23 cellular contexts compared by ENCODE assay signal in the genomic region with DNA sequence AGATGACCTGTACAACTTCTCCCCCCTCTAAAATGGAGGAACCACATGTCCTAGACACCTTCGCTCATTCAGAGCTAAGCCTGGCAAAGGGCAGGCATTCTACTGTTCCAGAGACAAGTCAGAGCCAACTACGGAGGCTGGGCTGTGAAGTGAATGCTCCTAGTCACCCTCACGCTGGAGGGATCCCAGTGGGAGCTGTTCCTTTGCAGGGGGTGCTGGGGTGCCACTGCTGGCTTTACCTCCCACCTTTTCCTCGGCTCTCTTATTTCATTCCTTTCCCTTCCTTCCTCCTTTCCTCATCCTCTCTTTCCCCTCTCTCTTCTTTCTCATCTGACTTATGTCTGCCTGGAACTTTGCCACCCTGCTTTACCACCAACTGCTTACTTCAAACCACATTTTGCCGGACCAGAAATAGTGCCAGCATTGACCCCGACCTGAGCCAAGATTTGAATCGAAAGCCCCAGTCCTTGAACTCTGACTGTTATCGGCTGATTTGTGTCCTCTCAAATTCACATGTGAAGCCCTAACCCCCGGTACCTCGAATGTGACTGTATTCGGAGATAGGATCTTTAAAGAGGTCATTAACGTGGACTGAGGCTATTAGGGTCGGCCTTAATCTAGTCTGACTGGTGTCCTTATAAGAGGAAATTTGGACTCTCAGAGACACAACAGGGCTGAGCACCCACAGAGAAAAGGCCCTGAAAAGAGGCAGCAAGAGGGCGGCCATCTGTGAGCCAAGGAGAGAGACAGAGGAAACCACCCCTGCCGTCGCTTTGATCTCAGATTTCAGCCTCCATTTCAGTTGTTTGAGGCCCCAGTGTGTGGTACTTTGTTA. TPM values are rescaled to one million over a fixed set of nuclear protein-coding genes. Genes with fewer than 3 reads are reported as not detected.
"Had no signal": no experiment of that assay in that cellular context is flagged by ENCODE, and none has a peak within 500 bp of the region (broad histone marks: within the 10 kb centered on the region; RNA-seq: fewer than 3 reads in every experiment).

No MANE protein-coding gene starts in this region.

- H3K9me3 ChIP-seq: neutrophil, tibial nerve had no signal

- H3K4me1 Mint-ChIP-seq: activated CD4-positive, alpha-beta T cell treated with anti-CD3 and anti-CD28 coated beads, Interleukin-2, amount 10 ng/mL, durations not matched to agents 24 days and 14 days; activated naive CD8-positive, alpha-beta T cell treated with anti-CD3 and anti-CD28 coated beads, Interleukin-2, amount 10 ng/mL, durations not matched to agents 7 days and 5 days; naive B cell; stimulated activated naive B cell treated with anti-CD40 and anti-IgM and Interleukin-4, amounts not matched to agents 10 μg/mL and 1 μg/mL and 100 μg/mL, for 72 hours had no signal

- DNase-seq: activated CD4-positive, alpha-beta T cell treated with anti-CD3 and anti-CD28 coated beads, Interleukin-2, amount 10 ng/mL, durations not matched to agents 24 days and 14 days; activated CD4-positive, CD25-positive, alpha-beta regulatory T cell; activated CD8-positive, alpha-beta memory T cell treated with anti-CD3 and anti-CD28 coated beads for 24 hours; activated naive CD4-positive, alpha-beta T cell; activated naive CD8-positive, alpha-beta T cell treated with anti-CD3 and anti-CD28 coated beads, Interleukin-2, amount 10 ng/mL, durations not matched to agents 7 days and 5 days; brain microvascular endothelial cell; dermis blood vessel endothelial cell; effector memory CD8-positive, alpha-beta T cell; head of caudate nucleus; left colon; naive B cell; stimulated activated naive B cell treated with anti-CD40 and anti-IgM and Interleukin-4, amounts not matched to agents 10 μg/mL and 1 μg/mL and 100 μg/mL, for 72 hours; SW 1271 had no signal

- H3K27ac Mint-ChIP-seq: activated CD4-positive, alpha-beta T cell treated with anti-CD3 and anti-CD28 coated beads, Interleukin-2, amount 10 ng/mL, durations not matched to agents 24 days and 14 days; activated naive CD8-positive, alpha-beta T cell treated with anti-CD3 and anti-CD28 coated beads, Interleukin-2, amount 10 ng/mL, durations not matched to agents 7 days and 5 days; effector memory CD8-positive, alpha-beta T cell; stimulated activated naive B cell treated with anti-CD40 and anti-IgM and Interleukin-4, amounts not matched to agents 10 μg/mL and 1 μg/mL and 100 μg/mL, for 72 hours had no signal

- H3K27ac ChIP-seq: brain microvascular endothelial cell, epithelial cell of prostate, neutrophil, parathyroid adenoma, tibial nerve had no signal

- H3K4me1 ChIP-seq: parathyroid adenoma had no signal

- H3K4me3 Mint-ChIP-seq: activated CD4-positive, alpha-beta T cell treated with anti-CD3 and anti-CD28 coated beads, Interleukin-2, amount 10 ng/mL, durations not matched to agents 24 days and 14 days; activated naive CD8-positive, alpha-beta T cell treated with anti-CD3 and anti-CD28 coated beads, Interleukin-2, amount 10 ng/mL, durations not matched to agents 7 days and 5 days; effector memory CD8-positive, alpha-beta T cell; naive B cell; stimulated activated naive B cell treated with anti-CD40 and anti-IgM and Interleukin-4, amounts not matched to agents 10 μg/mL and 1 μg/mL and 100 μg/mL, for 72 hours had no signal

- ATAC-seq: effector memory CD8-positive, alpha-beta T cell; left colon; stimulated activated naive B cell treated with anti-CD40 and anti-IgM and Interleukin-4, amounts not matched to agents 10 μg/mL and 1 μg/mL and 100 μg/mL, for 72 hours had no signal

- H3K36me3 ChIP-seq: brain microvascular endothelial cell, neutrophil, tibial nerve had no signal

- H3K4me3 ChIP-seq: tibial nerve had no signal

- H3K9me3 Mint-ChIP-seq: activated CD4-positive, alpha-beta T cell treated with anti-CD3 and anti-CD28 coated beads, Interleukin-2, amount 10 ng/mL, durations not matched to agents 24 days and 14 days; effector memory CD8-positive, alpha-beta T cell had no signal

RNA-seq across cellular contexts. Expression of a gene that starts 31.4 kb away (rescaled TPM):
- total RNA-seq: activated CD4-positive, alpha-beta T cell treated with anti-CD3 and anti-CD28 coated beads, Interleukin-2, amount 10 ng/mL, durations not matched to agents 24 days and 14 days; activated naive CD8-positive, alpha-beta T cell treated with anti-CD3 and anti-CD28 coated beads, Interleukin-2, amount 10 ng/mL, durations not matched to agents 7 days and 5 days; chondrocyte; dermis blood vessel endothelial cell; fibroblast of lung; frontal cortex; left colon; lung microvascular endothelial cell; renal cortical epithelial cell; T-helper 2 cell treated with Interferon-gamma antibody and Interleukin-4, amounts not matched to agents 100 ng/mL and 5 ng/mL, for 36 hours; tibial nerve had no signal
- polyA plus RNA-seq: fibroblast of lung had no signal
